In genomic region chr10:106919798-106920382, GRCh38 we compare ENCODE assay signal across 14 cellular contexts.
DNase-seq lines count a peak whose midpoint lies in the region; ATAC-seq and FAIRE-seq lines count a peak whose summit lies in the region.
"Had no signal": no experiment of that assay in that cellular context is flagged by ENCODE, and none has a peak within 500 bp of the region (broad histone marks: within the 10 kb centered on the region; RNA-seq: fewer than 3 reads in every experiment).

No MANE protein-coding gene starts in this region.

- peak; percentile 76 for ATAC-seq in HG02588 (IDR thresholded peaks at IDR 0.05; ENCODE audit: unreplicated experiment)
- ATAC-seq in HG03196 (IDR thresholded peaks at IDR 0.05; ENCODE audit: unreplicated experiment) = peak; percentile 72
- ATAC-seq: stimulated activated naive CD8-positive, alpha-beta T cell treated with anti-CD3 and anti-CD28 coated beads, Interleukin-15, amount 100 ng/mL, for 72 hours had no signal

- FAIRE-seq in GM19239 (lab: Jason Lieb, UNC) = peak; percentile 74

- DNase-seq in CD1c-positive myeloid dendritic cell (ENCODE audit: extremely low spot score) (peak; percentile 59), GM19239 (ENCODE audit: insufficient read length, low spot score) (no peak), MV-4-11 (lab: John Stamatoyannopoulos, UW) (no peak), SHP77 treated with DMSO at 0.1 percent for 48 hours (lab: John Stamatoyannopoulos, UW) (no peak), amniotic stem cell (lab: John Stamatoyannopoulos, UW) (no peak), GM03348 (ENCODE audit: low spot score) (no peak)
- DNase-seq: activated CD4-positive, alpha-beta T cell treated with anti-CD3 and anti-CD28 coated beads for 1 hour; COR-L47; NCI-H1092; NCI-H510A treated with DMSO at 0.1 percent for 48 hours; stimulated activated CD4-positive, alpha-beta T cell treated with anti-CD3 and anti-CD28 coated beads, Interleukin-1b, Interleukin-23, amount 100 ng/mL, for 48 hours; stimulated activated naive CD8-positive, alpha-beta T cell treated with anti-CD3 and anti-CD28 coated beads, Interleukin-15, amount 100 ng/mL, for 72 hours had no signal
